8 cellular contexts compared by ENCODE assay signal in the genomic region with DNA sequence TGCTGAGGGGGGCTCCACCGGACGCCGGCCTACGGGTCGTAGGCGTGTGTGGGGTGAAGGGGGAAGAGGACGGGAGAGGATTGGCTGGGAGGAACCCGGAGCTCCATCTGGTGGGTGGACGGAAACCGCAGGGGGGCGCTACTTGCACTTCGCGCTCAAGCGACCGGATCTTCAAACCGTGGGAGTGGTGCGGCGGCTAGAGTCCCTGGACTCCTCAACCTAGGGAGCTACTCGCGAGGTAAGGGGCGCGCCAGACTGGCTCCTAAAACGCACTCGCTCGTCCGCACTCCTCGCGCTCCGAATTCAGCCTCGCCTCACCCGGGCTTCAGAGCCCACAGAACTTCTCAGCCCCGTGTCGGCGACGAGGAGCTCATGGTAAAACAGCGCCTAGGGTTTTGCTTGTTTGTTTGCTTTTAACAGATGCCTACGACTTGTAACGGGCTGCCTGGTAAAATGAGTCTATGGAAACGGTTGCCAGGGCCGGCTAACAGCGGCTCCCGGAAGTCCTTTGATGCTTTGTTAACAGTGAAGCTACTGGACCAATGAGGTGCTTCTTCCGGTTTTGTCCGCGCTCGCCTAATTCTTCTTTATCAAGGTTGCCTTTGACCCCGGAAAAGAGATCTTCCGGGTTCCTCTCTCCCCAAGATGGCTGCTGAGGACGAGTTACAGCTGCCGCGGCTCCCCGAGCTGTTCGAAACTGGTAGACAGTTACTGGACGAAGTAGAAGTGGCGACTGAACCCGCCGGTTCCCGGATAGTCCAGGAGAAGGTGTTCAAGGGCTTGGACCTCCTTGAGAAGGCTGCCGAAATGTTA. TPM values are rescaled to one million over a fixed set of nuclear protein-coding genes. Genes with fewer than 3 reads are reported as not detected.
A peak's percentile ranks its signal among the peaks of the same experiment; 100 is the strongest.
DNase-seq lines count a peak whose midpoint lies in the region; ATAC-seq, FAIRE-seq and TF ChIP-seq lines count a peak whose summit lies in the region.

Gene IGBP1, plus strand, starts transcription at position 145 of the 813 bp plus-strand sequence. Its CDS starts 501 bp downstream, at position 646.

- intact Hi-C loops in HepG2 (cut with micrococcal nuclease; ENCODE audit: unreplicated experiment), result loop anchor here (1.0 kb wide), 1 partner anchor 128 kb away; no protein-coding TSS in a partner anchor

- no peaks in the 10 kb centered on the region for H4K20me1 ChIP-seq in HepG2 (ENCODE audit: insufficient read depth, low read length)

- in situ Hi-C loops in HepG2 (cut with HindIII; ENCODE audit: extremely low pct_ligation_motif_present, low pct_unique_long_range_greater_than_20kb), result no loop called here

- peak; percentile 84 for DNase-seq in NCI-H526 treated with DMSO at 0.1 percent for 48 hours (lab: John Stamatoyannopoulos, UW)
- DNase-seq in activated CD4-positive, alpha-beta T cell treated with anti-CD3 and anti-CD28 coated beads, Interleukin-2, amount 50 U/mL, for 1 hour, result peak; percentile 67
- peak; percentile 88 for DNase-seq in dermis blood vessel endothelial cell
- peak; percentile 90 for DNase-seq in HepG2 (ENCODE audit: low spot score)
- peak; percentile 59 for DNase-seq in stimulated activated CD4-positive, alpha-beta T cell treated with anti-CD3 and anti-CD28 coated beads, Interleukin-4, amount 100 ng/mL, for 1 hour

- ATAC-seq in GM19328 (IDR thresholded peaks at IDR 0.05; ENCODE audit: unreplicated experiment) (peak; percentile 83), HG03520 (IDR thresholded peaks at IDR 0.05; ENCODE audit: unreplicated experiment) (peak; percentile 82), HepG2 (peak; percentile 95)

- peaks cover 38% of the 10 kb centered on the region for H3K4me1 ChIP-seq in HepG2 (ENCODE audit: insufficient read depth, low read length)

- no peaks in the 10 kb centered on the region for H3K36me3 ChIP-seq in HepG2 (replicated peaks in 1 of 2; ENCODE audit: control insufficient read depth in 1 of 2, insufficient read depth in 2 of 2, low read length in 2 of 2)

- H3K27ac ChIP-seq in C4-2B (peak within 1 kb of the TSS; percentile 87), HepG2 (ENCODE audit: extremely low read length, insufficient read depth, low read length) (peak within 1 kb of the TSS; percentile 97)

- CTCF ChIA-PET in HepG2 (lab: Yijun Ruan, JAX; ENCODE audit: low intra/inter-chr PET ratio, low total read pairs), result no interaction called here

- H3K79me2 ChIP-seq in HepG2 (ENCODE audit: insufficient read depth, low read length), result peaks cover 17% of the 10 kb centered on the region

- WGBS in HepG2 (ENCODE audit: low lambda C conversion rate), result 1% methylated on average over 10 of the region's 59 CpGs

- H3K9ac ChIP-seq in HepG2 (ENCODE audit: insufficient read depth, low read depth, low read length), result peak within 1 kb of the TSS; percentile 83

- FAIRE-seq in HepG2 (lab: Jason Lieb, UNC), result peak; percentile 79

- peak within 1 kb of the TSS; percentile 72 for H2AFZ ChIP-seq in HepG2 (ENCODE audit: low read length)

- POLR2A ChIA-PET in HepG2 (lab: Yijun Ruan, JAX), result interaction anchor here (1.0 to 1.6 kb wide), 6 partner anchors 9 to 632 kb away, joined by 3 to 8 read pairs (median 4); partner anchors contain the start of genes KIF4A and PDZD11

- no TSS peak for BruUV-seq in HepG2 (replicated peaks; lab: Mats Ljungman, UMichigan)

- H3K9me3 ChIP-seq in HepG2 (ENCODE audit: low read length), result no peaks in the 10 kb centered on the region

- TF ChIP-seq POLR2A in HepG2 (IDR thresholded peaks at IDR 0.05; ENCODE audit: insufficient read depth in 1 of 2, low read depth in 2 of 2, low read length in 2 of 2), result peak; percentile 62 to 67

- TF ChIP-seq RAD21 in HepG2 (CRISPR knock-in tag; IDR thresholded peaks at IDR 0.05), result 0 out of 2 replicates have a peak, but pooled peaks have one; percentile 35

- no peaks in the 10 kb centered on the region; a peak in 1 of 5 replicates for H3K27me3 ChIP-seq in HepG2 (ENCODE audit: control insufficient read depth in 1 of 2, insufficient read depth in 2 of 2, low read length in 2 of 2)

- peak within 1 kb of the TSS; percentile 69 to 78 (median 78) for H3K4me3 ChIP-seq in HepG2 (replicated peaks in 1 of 3; ENCODE audit: insufficient read depth in 1 of 3, low read depth in 2 of 3, low read length in 3 of 3)

- peak within 1 kb of the TSS; percentile 81 for H3K4me2 ChIP-seq in HepG2 (ENCODE audit: low read depth, low read length)

- TF ChIP-seq EP300 in HepG2 (IDR thresholded peaks at IDR 0.05; ENCODE audit: low read depth in 2 of 2, low read length in 2 of 2), result no peak
- no peak for TF ChIP-seq EP300 in HepG2 (CRISPR knock-in tag; IDR thresholded peaks at IDR 0.05; ENCODE audit: borderline replicate concordance)

- TF ChIP-seq CTCF in C4-2B (conservative IDR thresholded peaks at IDR 0.05) (peak; percentile 69), HepG2 (CRISPR knock-in tag; IDR thresholded peaks at IDR 0.05) (peak; percentile 80)

TF ChIP-seq in HepG2, 621 proteins besides CTCF, POLR2A, EP300 and RAD21 (continues in another document):
- TF ChIP-seq TFAP4 (IDR thresholded peaks at IDR 0.05; ENCODE audit: borderline replicate concordance, low read depth), result no peak
- TF ChIP-seq KDM5B (CRISPR knock-in tag; IDR thresholded peaks at IDR 0.05; ENCODE audit: borderline replicate concordance), result peak; percentile 66; the same call in 1 of the 2 replicates
- TF ChIP-seq DNMT3B (CRISPR knock-in tag; conservative IDR thresholded peaks at IDR 0.05), result no peak
- no peak for TF ChIP-seq RAD51 (IDR thresholded peaks at IDR 0.05; ENCODE audit: borderline replicate concordance)
- TF ChIP-seq, protein P1, sequence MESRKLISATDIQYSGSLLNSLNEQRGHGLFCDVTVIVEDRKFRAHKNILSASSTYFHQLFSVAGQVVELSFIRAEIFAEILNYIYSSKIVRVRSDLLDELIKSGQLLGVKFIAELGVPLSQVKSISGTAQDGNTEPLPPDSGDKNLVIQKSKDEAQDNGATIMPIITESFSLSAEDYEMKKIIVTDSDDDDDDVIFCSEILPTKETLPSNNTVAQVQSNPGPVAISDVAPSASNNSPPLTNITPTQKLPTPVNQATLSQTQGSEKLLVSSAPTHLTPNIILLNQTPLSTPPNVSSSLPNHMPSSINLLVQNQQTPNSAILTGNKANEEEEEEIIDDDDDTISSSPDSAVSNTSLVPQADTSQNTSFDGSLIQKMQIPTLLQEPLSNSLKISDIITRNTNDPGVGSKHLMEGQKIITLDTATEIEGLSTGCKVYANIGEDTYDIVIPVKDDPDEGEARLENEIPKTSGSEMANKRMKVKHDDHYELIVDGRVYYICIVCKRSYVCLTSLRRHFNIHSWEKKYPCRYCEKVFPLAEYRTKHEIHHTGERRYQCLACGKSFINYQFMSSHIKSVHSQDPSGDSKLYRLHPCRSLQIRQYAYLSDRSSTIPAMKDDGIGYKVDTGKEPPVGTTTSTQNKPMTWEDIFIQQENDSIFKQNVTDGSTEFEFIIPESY (CRISPR knock-in tag; IDR thresholded peaks at IDR 0.05), result no peak
- TF ChIP-seq GPN1 (CRISPR knock-in tag; IDR thresholded peaks at IDR 0.05; ENCODE audit: borderline replicate concordance), result no peak
- TF ChIP-seq ZSCAN25 (CRISPR knock-in tag; IDR thresholded peaks at IDR 0.05), result 0 out of 2 replicates have a peak, but pooled peaks have one; percentile 24
- no peak for TF ChIP-seq RARG (CRISPR knock-in tag; IDR thresholded peaks at IDR 0.05; ENCODE audit: low read depth)
- no peak for TF ChIP-seq TP53 (CRISPR knock-in tag; conservative IDR thresholded peaks at IDR 0.05)
- no peak for TF ChIP-seq HCFC1 (IDR thresholded peaks at IDR 0.05; ENCODE audit: low read depth, low read length)
- TF ChIP-seq SP140L (CRISPR knock-in tag; IDR thresholded peaks at IDR 0.05; ENCODE audit: borderline replicate concordance), result no peak
- no peak for TF ChIP-seq TEF (CRISPR knock-in tag; IDR thresholded peaks at IDR 0.05)

RNA-seq across cellular contexts. Expression of gene IGBP1, which starts in this region (rescaled TPM):
- total RNA-seq in dermis blood vessel endothelial cell (69.9 and 111 TPM in 2 replicates), HepG2 (2016; rRNA removed; fragmentation: Illumina TruSeq; extraction: Trizol) (59.3 and 79.4 TPM in 2 replicates)
- 41.2 and 48.2 TPM in 2 replicates for total RNA-seq in HepG2 (2016; cell fraction: cytosol; rRNA removed; fragmentation: Illumina TruSeq; extraction: Trizol; ENCODE audit: low read depth)
- total RNA-seq in HepG2 (2016; cell fraction: insoluble cytoplasmic fraction; rRNA removed; fragmentation: Illumina TruSeq; extraction: Trizol), result 61.2 and 79.0 TPM in 2 replicates
- 85.1 and 101 TPM in 2 replicates for total RNA-seq in HepG2 (2016; cell fraction: membrane; rRNA removed; fragmentation: Illumina TruSeq; extraction: Trizol)
- 22.6 and 28.3 TPM in 2 replicates for total RNA-seq in HepG2 (2016; cell fraction: nucleus; rRNA removed; fragmentation: Illumina TruSeq; extraction: Trizol)
- polyA plus RNA-seq in HepG2 (2011; rRNA removed), result 81.2 and 103 TPM in 2 replicates
- 90.3 and 98.3 TPM in 2 replicates for polyA plus RNA-seq in HepG2 (2011; cell fraction: cytosol; rRNA removed)
- polyA plus RNA-seq in HepG2 (2011; cell fraction: nucleus; rRNA removed), result 21.0 and 27.2 TPM in 2 replicates
- polyA plus RNA-seq in HepG2 (2012), result 81.1 and 87.5 TPM in 2 replicates
- 41.0 and 48.5 TPM in 2 replicates for polyA plus RNA-seq in HepG2 (2016; cell fraction: cytosol; fragmentation: Illumina TruSeq; extraction: Trizol; ENCODE audit: low read depth)
- polyA plus RNA-seq in HepG2 (2016; cell fraction: insoluble cytoplasmic fraction; fragmentation: Illumina TruSeq; extraction: Trizol; ENCODE audit: low read depth), result 76.2 and 80.5 TPM in 2 replicates
- polyA plus RNA-seq in HepG2 (2016; cell fraction: membrane; fragmentation: Illumina TruSeq; extraction: Trizol; ENCODE audit: low read depth), result 71.8 and 80.4 TPM in 2 replicates
- 31.4 and 31.9 TPM in 2 replicates for polyA plus RNA-seq in HepG2 (2016; cell fraction: nucleus; fragmentation: Illumina TruSeq; extraction: Trizol; ENCODE audit: insufficient read depth, low read depth)
- polyA minus RNA-seq in HepG2 (2011; rRNA and poly(A)+ RNA removed; ENCODE audit: low replicate concordance), result 31.7 and 45.1 TPM in 2 replicates
- 31.8 and 39.3 TPM in 2 replicates for polyA minus RNA-seq in HepG2 (2011; cell fraction: cytosol; rRNA and poly(A)+ RNA removed)
- 15.8 and 17.3 TPM in 2 replicates for polyA minus RNA-seq in HepG2 (2011; cell fraction: nucleus; rRNA and poly(A)+ RNA removed)

Comparison
In these comparisons a context has a peak if more than half of its experiments do, and no peak if none do; other contexts are left out.
1. Peak in every context shown above with its lines: DNase-seq, ATAC-seq, H3K4me3 ChIP-seq and H3K27ac ChIP-seq.